In the genomic region with DNA sequence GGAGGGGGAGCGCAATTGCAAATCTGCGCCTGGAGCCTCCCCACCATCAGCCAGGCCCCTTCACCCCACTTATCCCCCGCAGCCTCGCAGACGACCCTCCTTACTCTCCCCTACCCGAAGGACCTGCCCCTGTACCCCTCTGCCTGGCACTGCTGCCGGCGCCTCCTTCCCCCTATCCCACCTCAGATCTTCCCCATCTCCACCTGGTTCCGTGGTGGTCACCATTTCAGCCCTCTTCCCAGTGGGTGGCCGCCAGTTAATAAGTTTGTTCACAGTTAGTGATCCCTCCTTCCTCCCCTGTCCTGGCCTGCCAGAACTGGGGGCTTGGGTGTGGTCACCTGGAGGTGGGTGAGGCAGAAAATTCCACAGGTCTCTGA, we compare ENCODE assay signal across 8 cellular contexts. TPM values are rescaled to one million over a fixed set of nuclear protein-coding genes. Genes with fewer than 3 reads are reported as not detected.
DNase-seq lines count a peak whose midpoint lies in the region; ATAC-seq and TF ChIP-seq lines count a peak whose summit lies in the region.

No MANE protein-coding gene starts in this region.

- intact Hi-C loops in A673 (cut with micrococcal nuclease; ENCODE audit: unreplicated experiment), result no loop called here

- no peaks in the 10 kb centered on the region for H3K9me3 Mint-ChIP-seq in nephron progenitor cell

- ATAC-seq in RWPE2 (ENCODE audit: low read depth) (peak; percentile 7; the same call in 1 of the 3 replicates), HG03025 (IDR thresholded peaks at IDR 0.05; ENCODE audit: low FRiP score, unreplicated experiment) (no peak), HG02870 (IDR thresholded peaks at IDR 0.05; ENCODE audit: unreplicated experiment) (no peak)

- peak overlapping the region; percentile 81 for H3K4me3 Mint-ChIP-seq in nephron progenitor cell

- TF ChIP-seq CTCF in A673 (conservative IDR thresholded peaks at IDR 0.05; ENCODE audit: low read depth, low read length) (no peak), RWPE2 (IDR thresholded peaks at IDR 0.05; ENCODE audit: poor library complexity, severe bottlenecking) (no peak), fibroblast of mammary gland (conservative IDR thresholded peaks at IDR 0.05; ENCODE audit: control insufficient read depth, insufficient read depth, low read depth, low read length) (no peak), nephron progenitor cell (IDR thresholded peaks at IDR 0.05) (no peak)

- no peak for DNase-seq in A673 (ENCODE audit: low spot score)
- DNase-seq in RWPE2 (ENCODE audit: low spot score), result no peak
- DNase-seq in fibroblast of mammary gland (ENCODE audit: low read depth), result no peak
- no peak for DNase-seq in nephron progenitor cell
- no peak for DNase-seq in activated T-cell treated with anti-CD3 and anti-CD28 coated beads, Interleukin-2, amount 50 U/mL, for 1 hour
- DNase-seq in RPMI8226, result no peak

- CTCF ChIA-PET in A673 (lab: Charles Lee), result no interaction called here

- H3K4me1 Mint-ChIP-seq in nephron progenitor cell, result peaks cover 22% of the 10 kb centered on the region

- peaks cover 19% of the 10 kb centered on the region for H3K36me3 Mint-ChIP-seq in nephron progenitor cell (ENCODE audit: low read depth)

- H3K4me1 ChIP-seq in A673 (ENCODE audit: insufficient read depth, low read length, poor library complexity, severe bottlenecking) (no peaks in the 10 kb centered on the region), RWPE2 (ENCODE audit: insufficient read depth, poor library complexity, severe bottlenecking) (peaks cover 10% of the 10 kb centered on the region)

- H3K27me3 Mint-ChIP-seq in nephron progenitor cell (ENCODE audit: low read depth, poor library complexity), result peaks cover 2% of the 10 kb centered on the region

- H3K27ac ChIP-seq in A673 (ENCODE audit: low read depth, low read length, poor library complexity, severe bottlenecking) (no peak overlapping the region), RWPE2 (ENCODE audit: poor library complexity, severe bottlenecking) (peak overlapping the region; percentile 74)

- H3K27ac Mint-ChIP-seq in nephron progenitor cell, result no peak overlapping the region

- H3K27me3 ChIP-seq in A673 (replicated peaks; ENCODE audit: insufficient read depth, low read depth, low read length, poor library complexity) (no peaks in the 10 kb centered on the region), RWPE2 (ENCODE audit: insufficient read depth, poor library complexity, severe bottlenecking) (no peaks in the 10 kb centered on the region)

- H3K4me3 ChIP-seq in A673 (ENCODE audit: low read depth, low read length, poor library complexity, severe bottlenecking) (peak overlapping the region; percentile 35), RWPE2 (ENCODE audit: severe bottlenecking) (peak overlapping the region; percentile 96), fibroblast of mammary gland (ENCODE audit: control insufficient read depth, low read depth, low read length) (peak overlapping the region; percentile 54)

- H3K36me3 ChIP-seq in A673 (ENCODE audit: insufficient read depth, low read length, poor library complexity, severe bottlenecking), result no peaks in the 10 kb centered on the region
- H3K36me3 ChIP-seq in RWPE2 (ENCODE audit: low read depth), result peaks cover 41% of the 10 kb centered on the region

- H3K9me3 ChIP-seq in A673 (ENCODE audit: low read depth, low read length, poor library complexity, severe bottlenecking), result no peaks in the 10 kb centered on the region
- H3K9me3 ChIP-seq in RWPE2 (ENCODE audit: severe bottlenecking), result no peaks in the 10 kb centered on the region

- POLR2A ChIA-PET in A673 (lab: Charles Lee; ENCODE audit: low non-redundant PET), result no interaction called here

- BruUV-seq in A673 (replicated peaks; lab: Mats Ljungman, UMichigan), result no TSS peak

RNA-seq across cellular contexts. Expression of a gene that starts 0.4 kb away (rescaled TPM):
- total RNA-seq in A673 (2021), result 35.4 and 52.2 TPM in 2 replicates

RNA-seq across cellular contexts. Expression of a gene that starts 28.4 kb away (rescaled TPM):
- total RNA-seq in A673 (2021), result 665 and 683 TPM in 2 replicates

RNA-seq across cellular contexts. Expression of a gene that starts 38.6 kb away (rescaled TPM):
- 2.5 and 2.8 TPM in 2 replicates for total RNA-seq in A673 (2021)

RNA-seq across cellular contexts. Expression of a gene that starts 57.0 kb away (rescaled TPM):
- total RNA-seq in A673 (2021), result 12.7 and 14.6 TPM in 2 replicates

RNA-seq across cellular contexts. Expression of a gene that starts 59.9 kb away (rescaled TPM):
- total RNA-seq in A673 (2021), result 45.2 and 47.8 TPM in 2 replicates

Comparison
In these comparisons a context has a peak if more than half of its experiments do, and no peak if none do; other contexts are left out.
1. H3K4me3 ChIP-seq: peak in every context shown above with its lines; median percentile 96 in RWPE2; 54 in fibroblast of mammary gland; 35 in A673.